8 cellular contexts compared by ENCODE assay signal in genomic region chr5:179608131-179608581, GRCh38. TPM values are rescaled to one million over a fixed set of nuclear protein-coding genes. Genes with fewer than 3 reads are reported as not detected.
DNase-seq lines count a peak whose midpoint lies in the region; ATAC-seq and TF ChIP-seq lines count a peak whose summit lies in the region.

No MANE protein-coding gene starts in this region.

- H3K9me3 ChIP-seq in T-helper 17 cell (ENCODE audit: control insufficient read depth, low read length, poor library complexity, severe bottlenecking) (no peaks in the 10 kb centered on the region), esophagus squamous epithelium (no peaks in the 10 kb centered on the region), spleen (no peaks in the 10 kb centered on the region)

- peak overlapping the region in 3 of 4 donors; percentile 58 to 76 (median 75) for H3K27ac ChIP-seq in esophagus squamous epithelium
- peak overlapping the region in 4 of 8 donors; percentile 27 to 65 (median 40) for H3K27ac ChIP-seq in spleen

- H3K4me3 Mint-ChIP-seq in T-helper 17 cell: peak overlapping the region; percentile 68

- TF ChIP-seq CTCF in esophagus squamous epithelium (IDR thresholded peaks at IDR 0.05): no peak
- TF ChIP-seq CTCF in spleen (IDR thresholded peaks at IDR 0.05 in 8 of 11, conservative IDR thresholded peaks at IDR 0.05 in 3 of 11): no peak

- ATAC-seq in T-helper 17 cell: peak; percentile 71
- ATAC-seq in GM18873 (IDR thresholded peaks at IDR 0.05; ENCODE audit: low FRiP score, unreplicated experiment): no peak
- ATAC-seq in HG03521 (IDR thresholded peaks at IDR 0.05; ENCODE audit: unreplicated experiment): no peak

- H3K36me3 Mint-ChIP-seq in T-helper 17 cell (ENCODE audit: low read depth): peaks cover 17% of the 10 kb centered on the region

- no peak overlapping the region for H3K4me3 ChIP-seq in esophagus squamous epithelium
- H3K4me3 ChIP-seq in spleen: no peak overlapping the region

- peaks cover 24 to 97% (median 32%) of the 10 kb centered on the region in 3 donors for H3K36me3 ChIP-seq in esophagus squamous epithelium
- peaks cover 0 to 100% (median 80%) of the 10 kb centered on the region in 6 donors for H3K36me3 ChIP-seq in spleen

- peaks cover 44% of the 10 kb centered on the region for H3K4me1 Mint-ChIP-seq in T-helper 17 cell

- peak overlapping the region; percentile 74 for H3K27ac Mint-ChIP-seq in T-helper 17 cell

- H3K27me3 Mint-ChIP-seq in T-helper 17 cell: no peaks in the 10 kb centered on the region

- DNase-seq in DMS53 (lab: John Stamatoyannopoulos, UW) (peak; percentile 45), DMS53 treated with DMSO at 0.1 percent for 48 hours (lab: John Stamatoyannopoulos, UW; ENCODE audit: unreplicated experiment) (no peak), T-helper 17 cell (peak in 1 of 3 donors; percentile 27), esophagus squamous epithelium (lab: John Stamatoyannopoulos, UW) (no peak), spleen (peak; percentile 67), NCI-H2081 treated with DMSO at 0.1 percent for 48 hours (lab: John Stamatoyannopoulos, UW) (no peak)

- TF ChIP-seq POLR2A in esophagus squamous epithelium (IDR thresholded peaks at IDR 0.05) (no peak), spleen (IDR thresholded peaks at IDR 0.05) (no peak)

- peaks cover 22 to 85% (median 55%) of the 10 kb centered on the region in 3 donors for H3K4me1 ChIP-seq in esophagus squamous epithelium
- H3K4me1 ChIP-seq in spleen: peaks cover 0 to 71% (median 33%) of the 10 kb centered on the region in 6 donors

- H3K27me3 ChIP-seq in esophagus squamous epithelium (no peaks in the 10 kb centered on the region), spleen (replicated peaks in 1 of 7) (no peaks in the 10 kb centered on the region)

- WGBS in esophagus squamous epithelium, 2 donors: 25 to 50% methylated on average over 1 to 5 of the region's 5 CpGs
- WGBS in spleen, 5 donors: 21 to 41% (median 29%) methylated on average over 4 to 5 of the region's 5 CpGs

- intact Hi-C loops in esophagus squamous epithelium (cut with DNase I) (no loop called here), spleen (cut with DNase I; ENCODE audit: low total_unique reads) (no loop called here)

RNA-seq across cellular contexts. Expression of gene HNRNPH1, which starts 15.3 kb away (rescaled TPM):
- 1,000 to 10,000 TPM; 1,923 to 1,994 TPM for total RNA-seq in T-helper 17 cell
- 100 to 1,000 TPM; 209 to 645 (median 383) TPM for total RNA-seq in esophagus squamous epithelium
- total RNA-seq in spleen: 100 to 1,000 TPM; 653 to 931 (median 803) TPM
- 100 to 1,000 TPM; 214 to 468 (median 451) TPM for polyA plus RNA-seq in spleen

RNA-seq across cellular contexts. Expression of gene RUFY1, which starts 57.8 kb away (rescaled TPM):
- 100 to 1,000 TPM in 1 of 2 donors, 10 to 100 TPM in 1; 45.5 to 122 TPM for total RNA-seq in T-helper 17 cell
- 10 to 100 TPM; 27.1 to 63.8 (median 45.8) TPM for total RNA-seq in esophagus squamous epithelium
- 10 to 100 TPM; 59.5 to 89.6 (median 69.3) TPM for total RNA-seq in spleen
- polyA plus RNA-seq in spleen: 10 to 100 TPM; 33.9 to 43.2 (median 36.0) TPM

Comparison
In these comparisons a context has a peak if more than half of its experiments do, and no peak if none do; other contexts are left out.
1. DNase-seq: peak in DMS53 (single experiment) and spleen (single experiment); none in DMS53 treated with DMSO at 0.1 percent for 48 hours (single experiment), esophagus squamous epithelium (single experiment) and NCI-H2081 treated with DMSO at 0.1 percent for 48 hours (single experiment).